ENCODE assay signal across 9 cellular contexts in the genomic region with DNA sequence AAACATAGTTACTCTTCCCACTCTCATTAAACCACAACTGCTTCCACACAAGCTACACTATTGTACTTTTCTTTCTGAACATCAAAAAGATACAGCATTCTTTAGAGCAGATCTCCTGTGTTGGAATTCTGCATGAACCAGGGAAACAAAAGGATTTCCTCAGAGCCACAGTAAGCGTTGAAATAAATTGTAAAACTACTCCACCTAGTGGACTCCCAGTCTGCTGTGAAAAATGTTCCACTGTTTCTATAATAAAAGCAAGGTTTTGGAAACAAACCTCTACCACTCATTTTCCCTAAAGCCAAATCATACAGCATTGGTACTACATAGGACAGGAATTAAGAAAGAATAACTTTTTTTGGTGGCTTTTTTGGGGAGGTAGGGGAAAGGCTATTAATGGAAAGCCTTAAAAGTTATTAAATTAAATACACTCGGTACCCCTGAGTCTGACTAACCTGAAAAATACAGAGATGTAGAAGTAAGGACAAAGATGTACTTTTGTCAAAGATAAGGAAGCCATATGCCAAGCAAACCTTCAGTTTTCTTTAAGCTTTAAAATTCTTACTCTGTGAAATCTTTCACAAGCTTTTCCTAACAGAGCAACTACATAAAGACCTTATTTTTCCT. TPM values are rescaled to one million over a fixed set of nuclear protein-coding genes. Genes with fewer than 3 reads are reported as not detected.
DNase-seq lines count a peak whose midpoint lies in the region; ATAC-seq, FAIRE-seq and TF ChIP-seq lines count a peak whose summit lies in the region.
"Had no signal": no experiment of that assay in that cellular context is flagged by ENCODE, and none has a peak within 500 bp of the region (broad histone marks: within the 10 kb centered on the region; RNA-seq: fewer than 3 reads in every experiment).

No MANE protein-coding gene starts in this region.

- peaks cover 2% of the 10 kb centered on the region for H3K9me3 Mint-ChIP-seq in astrocyte (ENCODE audit: unreplicated experiment)
- H3K9me3 Mint-ChIP-seq in activated T-helper 17 cell treated with anti-CD3 and anti-CD28 coated beads, Interleukin-2, amount 50 U/mL, for 72 hours: no peaks in the 10 kb centered on the region
- H3K9me3 Mint-ChIP-seq: activated naive CD4-positive, alpha-beta T cell treated with anti-CD3 and anti-CD28 coated beads, Interleukin-2, amount 50 U/mL, for 24 hours had no signal

- no peaks in the 10 kb centered on the region for H3K9me3 ChIP-seq in astrocyte (ENCODE audit: insufficient read depth, low read depth, low read length)

- peak overlapping the region; percentile 32 for H3K4me2 ChIP-seq in astrocyte (ENCODE audit: low read length)

- H4K20me1 ChIP-seq in astrocyte (ENCODE audit: insufficient read depth, low read length): no peaks in the 10 kb centered on the region

- FAIRE-seq in astrocyte (lab: Jason Lieb, UNC): peak; percentile 70

- no peaks in the 10 kb centered on the region for H3K27me3 Mint-ChIP-seq in astrocyte (ENCODE audit: low read depth, unreplicated experiment)
- no peaks in the 10 kb centered on the region for H3K27me3 Mint-ChIP-seq in activated T-helper 17 cell treated with anti-CD3 and anti-CD28 coated beads, Interleukin-2, amount 50 U/mL, for 72 hours
- H3K27me3 Mint-ChIP-seq: activated naive CD4-positive, alpha-beta T cell treated with anti-CD3 and anti-CD28 coated beads, Interleukin-2, amount 50 U/mL, for 24 hours had no signal

- H3K36me3 ChIP-seq in astrocyte (ENCODE audit: insufficient read depth, low read length): peaks cover 6% of the 10 kb centered on the region

- H3K79me2 ChIP-seq in astrocyte (ENCODE audit: insufficient read depth, low read length): peaks cover 10% of the 10 kb centered on the region

- H3K4me1 ChIP-seq in astrocyte (ENCODE audit: insufficient read depth, low read length): peaks cover 13% of the 10 kb centered on the region

- H3K27ac Mint-ChIP-seq in astrocyte (ENCODE audit: unreplicated experiment): no peak overlapping the region
- H3K27ac Mint-ChIP-seq in activated T-helper 17 cell treated with anti-CD3 and anti-CD28 coated beads, Interleukin-2, amount 50 U/mL, for 72 hours: no peak overlapping the region
- H3K27ac Mint-ChIP-seq: activated naive CD4-positive, alpha-beta T cell treated with anti-CD3 and anti-CD28 coated beads, Interleukin-2, amount 50 U/mL, for 24 hours had no signal

- peaks cover 3% of the 10 kb centered on the region for H3K36me3 Mint-ChIP-seq in astrocyte (ENCODE audit: low read depth, unreplicated experiment)
- peaks cover 48% of the 10 kb centered on the region for H3K36me3 Mint-ChIP-seq in activated T-helper 17 cell treated with anti-CD3 and anti-CD28 coated beads, Interleukin-2, amount 50 U/mL, for 72 hours (ENCODE audit: low read depth)

- no peak overlapping the region for H3K4me3 Mint-ChIP-seq in astrocyte (ENCODE audit: unreplicated experiment)
- no peak overlapping the region for H3K4me3 Mint-ChIP-seq in activated T-helper 17 cell treated with anti-CD3 and anti-CD28 coated beads, Interleukin-2, amount 50 U/mL, for 72 hours
- H3K4me3 Mint-ChIP-seq: activated naive CD4-positive, alpha-beta T cell treated with anti-CD3 and anti-CD28 coated beads, Interleukin-2, amount 50 U/mL, for 24 hours had no signal

- H3K4me3 ChIP-seq in astrocyte (ENCODE audit: insufficient read depth, low read depth, low read length): no peak overlapping the region

- H3K4me1 Mint-ChIP-seq in astrocyte (ENCODE audit: low read depth, unreplicated experiment): peaks cover 6% of the 10 kb centered on the region
- no peaks in the 10 kb centered on the region for H3K4me1 Mint-ChIP-seq in activated T-helper 17 cell treated with anti-CD3 and anti-CD28 coated beads, Interleukin-2, amount 50 U/mL, for 72 hours
- H3K4me1 Mint-ChIP-seq: activated naive CD4-positive, alpha-beta T cell treated with anti-CD3 and anti-CD28 coated beads, Interleukin-2, amount 50 U/mL, for 24 hours had no signal

- DNase-seq in NOMO-1 treated with DMSO at 0.1 percent for 48 hours (lab: John Stamatoyannopoulos, UW; ENCODE audit: unreplicated experiment) (peak; percentile 22), NOMO-1 treated with dmso at 0.1 percent for 144 hours (lab: John Stamatoyannopoulos, UW; ENCODE audit: unreplicated experiment) (no peak), NCI-H2029 (lab: John Stamatoyannopoulos, UW) (peak; percentile 7), astrocyte (ENCODE audit: low read depth) (peak; percentile 39), iPS DF 4.7 (ENCODE audit: extremely low read depth, low spot score) (peak; percentile 22), stromal cell of bone marrow (ENCODE audit: low read depth) (peak; percentile 44)
- DNase-seq in stimulated activated CD4-positive, alpha-beta T cell treated with anti-CD3 and anti-CD28 coated beads, Interleukin-12 subunit alpha, Interleukin-12 subunit beta, amount 100 ng/mL, for 4 hours: no peak

- no peaks in the 10 kb centered on the region for H3K27me3 ChIP-seq in astrocyte (ENCODE audit: insufficient read depth, low read length)

- peak overlapping the region; percentile 47 for H3K9ac ChIP-seq in astrocyte (ENCODE audit: low read length)

- H2AFZ ChIP-seq in astrocyte (ENCODE audit: low read depth, low read length): no peak overlapping the region

- peak; percentile 92 for TF ChIP-seq CTCF in astrocyte (IDR thresholded peaks at IDR 0.05; ENCODE audit: insufficient read depth, low read depth, low read length)

- H3K27ac ChIP-seq in astrocyte (ENCODE audit: low read depth, low read length): no peak overlapping the region

- ATAC-seq in activated T-helper 17 cell treated with anti-CD3 and anti-CD28 coated beads, Interleukin-2, amount 50 U/mL, for 72 hours (replicated peaks): no peak

RNA-seq across cellular contexts. Expression of a gene that starts 19.3 kb away (rescaled TPM):
- 7.0 and 7.6 TPM in 2 replicates for total RNA-seq in astrocyte
- 1 to 10 TPM; 4.8 to 8.4 TPM for total RNA-seq in activated T-helper 17 cell treated with anti-CD3 and anti-CD28 coated beads, Interleukin-2, amount 50 U/mL, for 72 hours

RNA-seq across cellular contexts. Expression of a gene that starts 19.4 kb away (rescaled TPM):
- total RNA-seq in astrocyte: 18.5 and 22.2 TPM in 2 replicates
- total RNA-seq in activated T-helper 17 cell treated with anti-CD3 and anti-CD28 coated beads, Interleukin-2, amount 50 U/mL, for 72 hours: 10 to 100 TPM; 20.9 to 26.0 TPM

Comparison
In these comparisons a context has a peak if more than half of its experiments do, and no peak if none do; other contexts are left out.
1. DNase-seq: peak in NOMO-1 treated with DMSO at 0.1 percent for 48 hours (single experiment), NCI-H2029 (single experiment), astrocyte (single experiment), iPS DF 4.7 (single experiment) and stromal cell of bone marrow (single experiment); none in NOMO-1 treated with dmso at 0.1 percent for 144 hours (single experiment) and stimulated activated CD4-positive, alpha-beta T cell treated with anti-CD3 and anti-CD28 coated beads, Interleukin-12 subunit alpha, Interleukin-12 subunit beta, amount 100 ng/mL, for 4 hours (single experiment).